ENCODE assay signal across 8 cellular contexts in genomic region chr16:4660454-4661007, GRCh38. TPM values are rescaled to one million over a fixed set of nuclear protein-coding genes. Genes with fewer than 3 reads are reported as not detected.
DNase-seq lines count a peak whose midpoint lies in the region; ATAC-seq and TF ChIP-seq lines count a peak whose summit lies in the region.

No MANE protein-coding gene starts in this region.

- ATAC-seq in GM19324 (IDR thresholded peaks at IDR 0.05; ENCODE audit: low FRiP score, unreplicated experiment) = no peak

- no peaks in the 10 kb centered on the region for H3K27me3 ChIP-seq in esophagus muscularis mucosa
- H3K27me3 ChIP-seq in PC-9 (ENCODE audit: insufficient read depth, low read depth) = no peaks in the 10 kb centered on the region

- no peak for TF ChIP-seq CTCF in esophagus muscularis mucosa (IDR thresholded peaks at IDR 0.05)
- no peak for TF ChIP-seq CTCF in retinal pigment epithelial cell (conservative IDR thresholded peaks at IDR 0.05; ENCODE audit: low read depth, low read length)
- no peak for TF ChIP-seq CTCF in PC-9 (conservative IDR thresholded peaks at IDR 0.05)

- H3K9me3 ChIP-seq in esophagus muscularis mucosa (no peaks in the 10 kb centered on the region), PC-9 (ENCODE audit: insufficient read depth, low read depth) (no peaks in the 10 kb centered on the region)

- CTCF ChIA-PET in PC-9 (lab: Charles Lee) = no interaction called here

- H3K27ac ChIP-seq in esophagus muscularis mucosa (replicated peaks in 1 of 4) (peak overlapping the region in 3 of 4 donors; percentile 10 to 44 (median 20)), PC-9 (no peak overlapping the region)

- no peaks in the 10 kb centered on the region for H3F3A ChIP-seq in PC-9 (ENCODE audit: insufficient read depth, low read depth)

- POLR2A ChIA-PET in PC-9 (lab: Charles Lee; ENCODE audit: unreplicated experiment) = no interaction called here

- no peaks in the 10 kb centered on the region for H3K79me2 ChIP-seq in PC-9 (ENCODE audit: low read depth)

- no peak overlapping the region for H3K4me2 ChIP-seq in PC-9

- H4K20me1 ChIP-seq in PC-9 (ENCODE audit: insufficient read depth) = no peaks in the 10 kb centered on the region

- BruUV-seq in PC-9 (replicated peaks; lab: Mats Ljungman, UMichigan) = no TSS peak

- H3K36me3 ChIP-seq in esophagus muscularis mucosa = peaks cover 17 to 83% (median 55%) of the 10 kb centered on the region in 4 donors
- no peaks in the 10 kb centered on the region for H3K36me3 ChIP-seq in PC-9 (ENCODE audit: low read depth)

- no peaks in the 10 kb centered on the region for H3K9me2 ChIP-seq in PC-9 (ENCODE audit: insufficient read depth)

- peaks cover 23 to 42% (median 35%) of the 10 kb centered on the region in 4 donors for H3K4me1 ChIP-seq in esophagus muscularis mucosa
- no peaks in the 10 kb centered on the region for H3K4me1 ChIP-seq in PC-9 (replicated peaks; ENCODE audit: insufficient read depth)

- no peak for TF ChIP-seq POLR2A in esophagus muscularis mucosa (IDR thresholded peaks at IDR 0.05; ENCODE audit: low read depth)

- DNase-seq in CD1c-positive myeloid dendritic cell (ENCODE audit: extremely low spot score) = peak; percentile 82
- DNase-seq in LHCN-M2 (ENCODE audit: low read depth) = peak; percentile 26
- DNase-seq in activated CD8-positive, alpha-beta memory T cell treated with anti-CD3 and anti-CD28 coated beads, Interleukin-2, amount 50 U/mL, for 48 hours = peak; percentile 86
- DNase-seq in esophagus muscularis mucosa (ENCODE audit: extremely low spot score) = no peak
- DNase-seq in retinal pigment epithelial cell (ENCODE audit: low read depth) = peak; percentile 9
- DNase-seq in NCI-H187 treated with DMSO at 0.1 percent for 48 hours (lab: John Stamatoyannopoulos, UW) = no peak
- no peak for DNase-seq in PC-9

- intact Hi-C loops in esophagus muscularis mucosa (cut with DNase I) (no loop called here), PC-9 (cut with micrococcal nuclease; ENCODE audit: unreplicated experiment) (no loop called here)

- TF ChIP-seq EP300 in esophagus muscularis mucosa (IDR thresholded peaks at IDR 0.05) = no peak

- H2AFZ ChIP-seq in PC-9 = no peak overlapping the region

- H3K4me3 ChIP-seq in esophagus muscularis mucosa (no peak overlapping the region), retinal pigment epithelial cell (ENCODE audit: low read length) (no peak overlapping the region), PC-9 (no peak overlapping the region)

- 63% methylated on average over 18 of the region's 18 CpGs for WGBS in esophagus muscularis mucosa

RNA-seq across cellular contexts. Expression of gene NUDT16L1, which starts 32.8 kb away (rescaled TPM):
- total RNA-seq in LHCN-M2 (2014; rRNA removed) = 38.9 and 40.4 TPM in 2 replicates
- polyA plus RNA-seq in LHCN-M2 (2012) = 46.2 TPM
- total RNA-seq in esophagus muscularis mucosa = 10 to 100 TPM; 18.1 to 33.9 (median 24.6) TPM
- 25.7 and 37.5 TPM in 2 replicates for total RNA-seq in PC-9 (2021)

RNA-seq across cellular contexts. Expression of gene MGRN1, which starts 35.9 kb away (rescaled TPM):
- total RNA-seq in LHCN-M2 (2014; rRNA removed) = 25.5 and 26.6 TPM in 2 replicates
- 26.1 TPM for polyA plus RNA-seq in LHCN-M2 (2012)
- total RNA-seq in esophagus muscularis mucosa = 10 to 100 TPM; 40.3 to 75.6 (median 48.5) TPM
- total RNA-seq in PC-9 (2021) = 67.9 and 70.4 TPM in 2 replicates

RNA-seq across cellular contexts. Expression of gene UBALD1, which starts 45.8 kb away (rescaled TPM):
- total RNA-seq in LHCN-M2 (2014; rRNA removed) (4.5 and 7.7 TPM in 2 replicates), esophagus muscularis mucosa (10 to 100 TPM; 11.2 to 34.6 (median 17.9) TPM), PC-9 (2021) (58.4 and 68.7 TPM in 2 replicates)
- 13.8 TPM for polyA plus RNA-seq in LHCN-M2 (2012)

Comparison
In these comparisons a context has a peak if more than half of its experiments do, and no peak if none do; other contexts are left out.
1. DNase-seq: peak in CD1c-positive myeloid dendritic cell (single experiment), LHCN-M2 (single experiment), activated CD8-positive, alpha-beta memory T cell treated with anti-CD3 and anti-CD28 coated beads, Interleukin-2, amount 50 U/mL, for 48 hours (single experiment) and retinal pigment epithelial cell (single experiment); none in esophagus muscularis mucosa (single experiment), NCI-H187 treated with DMSO at 0.1 percent for 48 hours (single experiment) and PC-9 (0 of 2).